Comparison of ENCODE assay signal across 24 cellular contexts in genomic region chr9:3262831-3263544, GRCh38.
"Had no signal": no experiment of that assay in that cellular context is flagged by ENCODE, and none has a peak within 500 bp of the region (broad histone marks: within the 10 kb centered on the region; RNA-seq: fewer than 3 reads in every experiment).

No MANE protein-coding gene starts in this region.

- H3K4me3 ChIP-seq: breast epithelium, esophagus muscularis mucosa, psoas muscle, right atrium auricular region, spleen, testis, uterus had no signal

- H3K9ac ChIP-seq: parathyroid adenoma had no signal

- H3K79me2 ChIP-seq: parathyroid adenoma had no signal

- H3K36me3 ChIP-seq: breast epithelium, uterus had no signal

- H3K27ac ChIP-seq: breast epithelium, esophagus muscularis mucosa, foreskin keratinocyte, parathyroid adenoma, psoas muscle, right atrium auricular region, spleen, testis, uterus had no signal

- H3K4me1 ChIP-seq: breast epithelium, esophagus muscularis mucosa, parathyroid adenoma, psoas muscle, right atrium auricular region, spleen, testis, uterus had no signal

- H2AFZ ChIP-seq: parathyroid adenoma had no signal

- H3K27ac Mint-ChIP-seq: activated T-cell treated with anti-CD3 and anti-CD28 coated beads, Interleukin-2, amount 50 U/mL, for 72 hours; dendritic cell treated with granulocyte-macrophage colony-stimulating factor and Interleukin-4, amounts not matched to agents 40 ng/mL and 50 ng/mL, for 4 days; endodermal cell had no signal

- DNase-seq: activated CD4-positive, alpha-beta T cell treated with anti-CD3 and anti-CD28 coated beads for 4 hours; activated CD4-positive, alpha-beta T cell treated with anti-CD3 and anti-CD28 coated beads, Interleukin-2, amount 50 U/mL, for 4 hours; activated naive CD4-positive, alpha-beta T cell; activated T-cell treated with anti-CD3 and anti-CD28 coated beads for 4 hours; activated T-cell treated with anti-CD3 and anti-CD28 coated beads, Interleukin-2, amount 50 U/mL, for 72 hours; central memory CD4-positive, alpha-beta T cell; endodermal cell; foreskin keratinocyte; islet precursor cell; left ventricle myocardium superior; nucleus accumbens; psoas muscle; spleen; stimulated activated naive CD8-positive, alpha-beta T cell treated with anti-CD3 and anti-CD28 coated beads, Interleukin-15, Interleukin-2, amounts not matched to agents 100 U/mL and 50 U/mL, for 24 hours; testis; trophoblast cell; uterus had no signal

- H3K9me3 Mint-ChIP-seq: activated naive CD4-positive, alpha-beta T cell treated with anti-CD3 and anti-CD28 coated beads, Interleukin-2, amount 50 U/mL, for 72 hours; activated T-cell treated with anti-CD3 and anti-CD28 coated beads, Interleukin-2, amount 50 U/mL, for 72 hours; dendritic cell treated with granulocyte-macrophage colony-stimulating factor and Interleukin-4, amounts not matched to agents 40 ng/mL and 50 ng/mL, for 4 days; endodermal cell; neural crest cell had no signal

- H3K9me3 ChIP-seq: breast epithelium, esophagus muscularis mucosa, psoas muscle, right atrium auricular region, spleen, testis, uterus had no signal

- H3K27me3 Mint-ChIP-seq: dendritic cell treated with granulocyte-macrophage colony-stimulating factor and Interleukin-4, amounts not matched to agents 40 ng/mL and 50 ng/mL, for 4 days had no signal

- ATAC-seq: activated T-cell treated with anti-CD3 and anti-CD28 coated beads, Interleukin-2, amount 50 U/mL, for 72 hours; foreskin keratinocyte; left ventricle myocardium superior; psoas muscle; stimulated activated naive CD8-positive, alpha-beta T cell treated with anti-CD3 and anti-CD28 coated beads, Interleukin-15, Interleukin-2, amounts not matched to agents 100 U/mL and 50 U/mL, for 24 hours had no signal

- H3K27me3 ChIP-seq: breast epithelium, esophagus muscularis mucosa, foreskin keratinocyte, right atrium auricular region, spleen, testis, uterus had no signal

- H3K4me1 Mint-ChIP-seq: endodermal cell, neural crest cell had no signal

- H3K4me3 Mint-ChIP-seq: activated T-cell treated with anti-CD3 and anti-CD28 coated beads, Interleukin-2, amount 50 U/mL, for 72 hours; dendritic cell treated with granulocyte-macrophage colony-stimulating factor and Interleukin-4, amounts not matched to agents 40 ng/mL and 50 ng/mL, for 4 days; endodermal cell; neural crest cell had no signal
